Comparison of ENCODE assay signal across 30 cellular contexts in genomic region chr10:1141701-1142100, GRCh38.
"Had no signal": no experiment of that assay in that cellular context is flagged by ENCODE, and none has a peak within 500 bp of the region (broad histone marks: within the 10 kb centered on the region; RNA-seq: fewer than 3 reads in every experiment).

No MANE protein-coding gene starts in this region.

- H3K4me3 ChIP-seq: left lung, lung, neural progenitor cell, ovary, right atrium auricular region, right lobe of liver, smooth muscle cell, tibial nerve, uterus had no signal

- H3K4me1 ChIP-seq: left lung, right atrium auricular region, right lobe of liver, tibial nerve, uterus had no signal

- H3K27me3 ChIP-seq: left lung, neural progenitor cell, ovary, right atrium auricular region, right lobe of liver, tibial nerve, uterus had no signal

- H3K27ac ChIP-seq: left lung, neural progenitor cell, neutrophil, ovary, right atrium auricular region, right lobe of liver, tibial nerve, uterus had no signal

- H3K27ac Mint-ChIP-seq: immature natural killer cell; mesothelial cell of epicardium; natural killer cell; nephron progenitor cell; neural progenitor cell; progenitor cell of endocrine pancreas; stimulated activated memory B cell treated with anti-CD40 and anti-IgM and Interleukin-4, amounts not matched to agents 10 μg/mL and 1 μg/mL and 100 μg/mL, for 72 hours; stimulated activated naive CD8-positive, alpha-beta T cell treated with anti-CD3 and anti-CD28 coated beads, Interleukin-15, amount 100 ng/mL, for 72 hours; type B pancreatic cell had no signal

- H3K9ac ChIP-seq: neural progenitor cell had no signal

- H3K9me3 ChIP-seq: neutrophil, ovary had no signal

- H3K4me3 Mint-ChIP-seq: immature natural killer cell; mesothelial cell of epicardium; naive B cell; natural killer cell; nephron progenitor cell; neural progenitor cell; stimulated activated memory B cell treated with anti-CD40 and anti-IgM and Interleukin-4, amounts not matched to agents 10 μg/mL and 1 μg/mL and 100 μg/mL, for 72 hours; stimulated activated naive CD8-positive, alpha-beta T cell treated with anti-CD3 and anti-CD28 coated beads, Interleukin-15, amount 100 ng/mL, for 72 hours; type B pancreatic cell had no signal

- ATAC-seq: left colon; left lung; natural killer cell; stimulated activated memory B cell treated with anti-CD40 and anti-IgM and Interleukin-4, amounts not matched to agents 10 μg/mL and 1 μg/mL and 100 μg/mL, for 72 hours; stimulated activated naive CD8-positive, alpha-beta T cell treated with anti-CD3 and anti-CD28 coated beads, Interleukin-15, amount 100 ng/mL, for 72 hours had no signal

- H3K36me3 ChIP-seq: left lung, neutrophil, ovary, right atrium auricular region, right lobe of liver, tibial nerve, uterus had no signal

- H3K4me1 Mint-ChIP-seq: immature natural killer cell; mesothelial cell of epicardium; naive B cell; natural killer cell; stimulated activated memory B cell treated with anti-CD40 and anti-IgM and Interleukin-4, amounts not matched to agents 10 μg/mL and 1 μg/mL and 100 μg/mL, for 72 hours; stimulated activated naive CD8-positive, alpha-beta T cell treated with anti-CD3 and anti-CD28 coated beads, Interleukin-15, amount 100 ng/mL, for 72 hours had no signal

- DNase-seq: hypothalamus; immature natural killer cell; kidney; left colon; left lung; mesendoderm; naive B cell; natural killer cell; nephron progenitor cell; occipital lobe; ovary; right lobe of liver; stimulated activated CD4-positive, alpha-beta T cell treated with anti-CD3 and anti-CD28 coated beads, Interleukin-1b, Interleukin-23, amount 100 ng/mL, for 48 hours; stimulated activated CD4-positive, alpha-beta T cell treated with anti-CD3 and anti-CD28 coated beads, Interleukin-2, amount 100 ng/mL, for 48 hours; stimulated activated CD4-positive, alpha-beta T cell treated with anti-CD3 and anti-CD28 coated beads, Interleukin-4, amount 100 ng/mL, for 4 hours; stimulated activated CD8-positive, alpha-beta memory T cell treated with anti-CD3 and anti-CD28 coated beads, Interleukin-4, amount 100 ng/mL, for 48 hours; stimulated activated naive CD4-positive, alpha-beta T cell treated with Interleukin-2 at 50 U/mL for 16 hours; stimulated activated naive CD8-positive, alpha-beta T cell treated with anti-CD3 and anti-CD28 coated beads, Interleukin-15, amount 100 ng/mL, for 72 hours; substantia nigra; uterus had no signal

- H3K27me3 Mint-ChIP-seq: progenitor cell of endocrine pancreas had no signal

- H3K36me3 Mint-ChIP-seq: neural progenitor cell, type B pancreatic cell had no signal
